In the genomic region with DNA sequence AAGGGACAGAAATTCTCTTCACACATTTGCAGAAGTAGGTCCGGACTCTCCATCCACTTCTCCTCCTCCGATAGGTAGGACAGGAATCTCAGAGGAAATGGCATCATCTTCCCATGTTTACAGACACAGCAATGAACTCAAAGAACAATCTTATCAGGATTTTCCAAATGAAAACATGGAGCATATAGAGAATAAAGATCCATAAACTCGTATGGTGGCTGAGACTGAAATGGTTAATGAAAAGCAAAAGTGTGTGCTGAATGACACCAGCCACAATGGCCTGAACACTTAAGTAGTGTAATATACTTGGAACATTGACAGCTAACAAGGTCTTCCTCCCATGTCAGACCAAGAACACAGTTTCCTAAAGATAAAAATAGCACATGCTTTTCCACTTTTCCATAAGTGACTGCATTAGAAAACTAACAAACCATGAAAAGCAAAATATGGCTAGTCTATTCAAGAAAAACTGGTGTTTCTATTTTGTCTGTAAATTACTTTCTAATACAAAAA, we compare ENCODE assay signal across 23 cellular contexts. TPM values are rescaled to one million over a fixed set of nuclear protein-coding genes. Genes with fewer than 3 reads are reported as not detected.
DNase-seq lines count a peak whose midpoint lies in the region; ATAC-seq and TF ChIP-seq lines count a peak whose summit lies in the region.
"Had no signal": no experiment of that assay in that cellular context is flagged by ENCODE, and none has a peak within 500 bp of the region (broad histone marks: within the 10 kb centered on the region; RNA-seq: fewer than 3 reads in every experiment).

No MANE protein-coding gene starts in this region.

- H3K4me3 Mint-ChIP-seq in memory B cell = no peak overlapping the region
- H3K4me3 Mint-ChIP-seq in activated CD4-positive, alpha-beta memory T cell treated with anti-CD3 and anti-CD28 coated beads, Interleukin-2, amount 10 ng/mL, durations not matched to agents 7 days and 5 days = no peak overlapping the region
- no peak overlapping the region for H3K4me3 Mint-ChIP-seq in activated CD8-positive, alpha-beta memory T cell treated with anti-CD3 and anti-CD28 coated beads, Interleukin-2, amount 10 ng/mL, durations not matched to agents 7 days and 5 days
- H3K4me3 Mint-ChIP-seq: CD14-positive monocyte, IgD-negative memory B cell had no signal

- H4K20me1 ChIP-seq in BLaER1 = no peaks in the 10 kb centered on the region
- H4K20me1 ChIP-seq in BLaER1 treated with 17β-estradiol and CSF1 and Interleukin-3, amounts not matched to agents 10 nM and 100 nM = no peaks in the 10 kb centered on the region

- no peak for TF ChIP-seq CTCF in VCaP (conservative IDR thresholded peaks at IDR 0.05)

- H3K27ac ChIP-seq in BLaER1 (no peak overlapping the region), VCaP (peak overlapping the region; percentile 10; the same call in 1 of the 2 replicates)
- no peak overlapping the region for H3K27ac ChIP-seq in BLaER1 treated with 17β-estradiol and CSF1 and Interleukin-3, amounts not matched to agents 10 nM and 100 nM
- H3K27ac ChIP-seq: HL-60, PC-9, RWPE1, SJCRH30 had no signal

- peaks cover 3% of the 10 kb centered on the region for H3K36me3 Mint-ChIP-seq in memory B cell
- peaks cover 12% of the 10 kb centered on the region for H3K36me3 Mint-ChIP-seq in activated CD4-positive, alpha-beta memory T cell treated with anti-CD3 and anti-CD28 coated beads, Interleukin-2, amount 10 ng/mL, durations not matched to agents 7 days and 5 days (ENCODE audit: low read depth)
- H3K36me3 Mint-ChIP-seq in activated CD8-positive, alpha-beta memory T cell treated with anti-CD3 and anti-CD28 coated beads, Interleukin-2, amount 10 ng/mL, durations not matched to agents 7 days and 5 days = peaks cover 17% of the 10 kb centered on the region

- no peaks in the 10 kb centered on the region for H3K9me3 Mint-ChIP-seq in memory B cell
- H3K9me3 Mint-ChIP-seq in activated CD4-positive, alpha-beta memory T cell treated with anti-CD3 and anti-CD28 coated beads, Interleukin-2, amount 10 ng/mL, durations not matched to agents 7 days and 5 days = no peaks in the 10 kb centered on the region
- no peaks in the 10 kb centered on the region for H3K9me3 Mint-ChIP-seq in activated CD8-positive, alpha-beta memory T cell treated with anti-CD3 and anti-CD28 coated beads, Interleukin-2, amount 10 ng/mL, durations not matched to agents 7 days and 5 days (ENCODE audit: low read depth)
- H3K9me3 Mint-ChIP-seq: CD14-positive monocyte, IgD-negative memory B cell had no signal

- no peaks in the 10 kb centered on the region for H3K36me3 ChIP-seq in BLaER1
- H3K36me3 ChIP-seq in BLaER1 treated with 17β-estradiol and CSF1 and Interleukin-3, amounts not matched to agents 10 nM and 100 nM = peaks cover 0 to 17% (median 0%) of the 10 kb centered on the region in 11 experiments; a peak in 3 of 22 replicates
- H3K36me3 ChIP-seq: HAP-1, SJCRH30 had no signal

- H3K9me3 ChIP-seq in BLaER1 = no peaks in the 10 kb centered on the region
- no peaks in the 10 kb centered on the region for H3K9me3 ChIP-seq in BLaER1 treated with 17β-estradiol and CSF1 and Interleukin-3, amounts not matched to agents 10 nM and 100 nM (replicated peaks in 1 of 11)
- H3K9me3 ChIP-seq: HAP-1, SJCRH30 had no signal

- POLR2A ChIA-PET in activated CD4-positive, alpha-beta memory T cell treated with anti-CD3 and anti-CD28 coated beads, Interleukin-2, amount 10 ng/mL, durations not matched to agents 7 days and 5 days (lab: Charles Lee) = no interaction called here

- H3K4me1 Mint-ChIP-seq in memory B cell = peaks cover 6% of the 10 kb centered on the region
- peaks cover 15% of the 10 kb centered on the region for H3K4me1 Mint-ChIP-seq in activated CD4-positive, alpha-beta memory T cell treated with anti-CD3 and anti-CD28 coated beads, Interleukin-2, amount 10 ng/mL, durations not matched to agents 7 days and 5 days
- peaks cover 41% of the 10 kb centered on the region for H3K4me1 Mint-ChIP-seq in activated CD8-positive, alpha-beta memory T cell treated with anti-CD3 and anti-CD28 coated beads, Interleukin-2, amount 10 ng/mL, durations not matched to agents 7 days and 5 days

- H3K4me1 ChIP-seq in BLaER1 = peaks cover 46% of the 10 kb centered on the region
- peaks cover 34 to 81% (median 44%) of the 10 kb centered on the region in 10 experiments for H3K4me1 ChIP-seq in BLaER1 treated with 17β-estradiol and CSF1 and Interleukin-3, amounts not matched to agents 10 nM and 100 nM
- H3K4me1 ChIP-seq: HAP-1 had no signal

- H3K27ac Mint-ChIP-seq in memory B cell = peak overlapping the region; percentile 2
- no peak overlapping the region for H3K27ac Mint-ChIP-seq in activated CD4-positive, alpha-beta memory T cell treated with anti-CD3 and anti-CD28 coated beads, Interleukin-2, amount 10 ng/mL, durations not matched to agents 7 days and 5 days
- H3K27ac Mint-ChIP-seq in activated CD8-positive, alpha-beta memory T cell treated with anti-CD3 and anti-CD28 coated beads, Interleukin-2, amount 10 ng/mL, durations not matched to agents 7 days and 5 days = no peak overlapping the region
- H3K27ac Mint-ChIP-seq: IgD-negative memory B cell had no signal

- intact Hi-C loops in head of caudate nucleus (cut with DNase I) = no loop called here

- peak overlapping the region; percentile 7; the same call in 1 of the 2 replicates for H3K4me2 ChIP-seq in BLaER1
- H3K4me2 ChIP-seq in BLaER1 treated with 17β-estradiol and CSF1 and Interleukin-3, amounts not matched to agents 10 nM and 100 nM = peak overlapping the region in 9 of 11 experiments; percentile 1 to 88 (median 39); a peak in 14 of 22 replicates
- H3K4me2 ChIP-seq: PC-9 had no signal

- H3K9ac ChIP-seq in BLaER1 = no peak overlapping the region
- no peak overlapping the region for H3K9ac ChIP-seq in BLaER1 treated with 17β-estradiol and CSF1 and Interleukin-3, amounts not matched to agents 10 nM and 100 nM

- H3K27me3 ChIP-seq in BLaER1 = no peaks in the 10 kb centered on the region
- no peaks in the 10 kb centered on the region for H3K27me3 ChIP-seq in BLaER1 treated with 17β-estradiol and CSF1 and Interleukin-3, amounts not matched to agents 10 nM and 100 nM
- H3K27me3 ChIP-seq: SJCRH30 had no signal

- no peak for DNase-seq in memory B cell (ENCODE audit: low spot score in 2 of 2)
- no peak for DNase-seq in activated CD4-positive, alpha-beta memory T cell treated with anti-CD3 and anti-CD28 coated beads, Interleukin-2, amount 10 ng/mL, durations not matched to agents 7 days and 5 days
- DNase-seq in activated CD8-positive, alpha-beta memory T cell treated with anti-CD3 and anti-CD28 coated beads, Interleukin-2, amount 10 ng/mL, durations not matched to agents 7 days and 5 days = no peak
- DNase-seq in head of caudate nucleus = no peak
- DNase-seq: ACHN, Karpas-422, NCI-H1092, NCI-H1436 treated with DMSO at 0.1 percent for 48 hours, NCI-H2081 treated with DMSO at 0.1 percent for 48 hours, PC-9, SJCRH30 had no signal

- H3K4me3 ChIP-seq in BLaER1 = no peak overlapping the region
- H3K4me3 ChIP-seq in BLaER1 treated with 17β-estradiol and CSF1 and Interleukin-3, amounts not matched to agents 10 nM and 100 nM = no peak overlapping the region
- H3K4me3 ChIP-seq: HAP-1, PC-9, SJCRH30 had no signal

- H3K27me3 Mint-ChIP-seq in memory B cell = peaks cover 2% of the 10 kb centered on the region
- H3K27me3 Mint-ChIP-seq in activated CD4-positive, alpha-beta memory T cell treated with anti-CD3 and anti-CD28 coated beads, Interleukin-2, amount 10 ng/mL, durations not matched to agents 7 days and 5 days = no peaks in the 10 kb centered on the region
- H3K27me3 Mint-ChIP-seq in activated CD8-positive, alpha-beta memory T cell treated with anti-CD3 and anti-CD28 coated beads, Interleukin-2, amount 10 ng/mL, durations not matched to agents 7 days and 5 days = no peaks in the 10 kb centered on the region

- CTCF ChIA-PET in activated CD4-positive, alpha-beta memory T cell treated with anti-CD3 and anti-CD28 coated beads, Interleukin-2, amount 10 ng/mL, durations not matched to agents 7 days and 5 days (lab: Charles Lee) = no interaction called here
- CTCF ChIA-PET in activated CD8-positive, alpha-beta memory T cell treated with anti-CD3 and anti-CD28 coated beads, Interleukin-2, amount 10 ng/mL, durations not matched to agents 7 days and 5 days (lab: Charles Lee) = interaction anchor here (1.0 to 1.1 kb wide), 2 partner anchors 34 to 76 kb away, joined by 3 to 5 read pairs; no protein-coding TSS in a partner anchor

- ATAC-seq in memory B cell (ENCODE audit: low read depth) (no peak), HG02938 (IDR thresholded peaks at IDR 0.05; ENCODE audit: unreplicated experiment) (no peak)
- ATAC-seq in activated CD8-positive, alpha-beta memory T cell treated with anti-CD3 and anti-CD28 coated beads, Interleukin-2, amount 10 ng/mL, durations not matched to agents 7 days and 5 days = no peak

RNA-seq across cellular contexts. Expression of a gene that starts 5.8 kb away (rescaled TPM):
- 1 to 10 TPM; 5.4 to 6.2 TPM for total RNA-seq in activated CD4-positive, alpha-beta memory T cell treated with anti-CD3 and anti-CD28 coated beads, Interleukin-2, amount 10 ng/mL, durations not matched to agents 7 days and 5 days
- total RNA-seq in activated CD8-positive, alpha-beta memory T cell treated with anti-CD3 and anti-CD28 coated beads, Interleukin-2, amount 10 ng/mL, durations not matched to agents 7 days and 5 days = 10 to 100 TPM in 1 of 2 experiments, 1 to 10 TPM in 1; 10.0 to 11.9 TPM
- total RNA-seq: MCF 10A, NCI-H460, SJCRH30 had no signal

RNA-seq across cellular contexts. Expression of a gene that starts 42.1 kb away (rescaled TPM):
- total RNA-seq in activated CD4-positive, alpha-beta memory T cell treated with anti-CD3 and anti-CD28 coated beads, Interleukin-2, amount 10 ng/mL, durations not matched to agents 7 days and 5 days = 10 to 100 TPM; 80.2 to 85.3 TPM
- total RNA-seq in activated CD8-positive, alpha-beta memory T cell treated with anti-CD3 and anti-CD28 coated beads, Interleukin-2, amount 10 ng/mL, durations not matched to agents 7 days and 5 days = 10 to 100 TPM; 87.0 to 99.8 TPM
- total RNA-seq: HT1080, MCF 10A, NCI-H460, PC-9, SJCRH30 had no signal

RNA-seq across cellular contexts. Expression of a gene that starts 51.9 kb away (rescaled TPM):
- not detected for total RNA-seq in activated CD4-positive, alpha-beta memory T cell treated with anti-CD3 and anti-CD28 coated beads, Interleukin-2, amount 10 ng/mL, durations not matched to agents 7 days and 5 days
- total RNA-seq in activated CD8-positive, alpha-beta memory T cell treated with anti-CD3 and anti-CD28 coated beads, Interleukin-2, amount 10 ng/mL, durations not matched to agents 7 days and 5 days = not detected
- total RNA-seq: MCF 10A, NCI-H460, PC-9, SJCRH30 had no signal

RNA-seq across cellular contexts. Expression of a gene that starts 58.9 kb away (rescaled TPM):
- 100 to 1,000 TPM; 167 to 174 TPM for total RNA-seq in activated CD4-positive, alpha-beta memory T cell treated with anti-CD3 and anti-CD28 coated beads, Interleukin-2, amount 10 ng/mL, durations not matched to agents 7 days and 5 days
- 10 to 100 TPM; 37.9 to 80.1 TPM for total RNA-seq in activated CD8-positive, alpha-beta memory T cell treated with anti-CD3 and anti-CD28 coated beads, Interleukin-2, amount 10 ng/mL, durations not matched to agents 7 days and 5 days
- total RNA-seq: HT1080, MCF 10A, NCI-H460, PC-9, SJCRH30 had no signal
